25 cellular contexts compared by ENCODE assay signal in the genomic region with DNA sequence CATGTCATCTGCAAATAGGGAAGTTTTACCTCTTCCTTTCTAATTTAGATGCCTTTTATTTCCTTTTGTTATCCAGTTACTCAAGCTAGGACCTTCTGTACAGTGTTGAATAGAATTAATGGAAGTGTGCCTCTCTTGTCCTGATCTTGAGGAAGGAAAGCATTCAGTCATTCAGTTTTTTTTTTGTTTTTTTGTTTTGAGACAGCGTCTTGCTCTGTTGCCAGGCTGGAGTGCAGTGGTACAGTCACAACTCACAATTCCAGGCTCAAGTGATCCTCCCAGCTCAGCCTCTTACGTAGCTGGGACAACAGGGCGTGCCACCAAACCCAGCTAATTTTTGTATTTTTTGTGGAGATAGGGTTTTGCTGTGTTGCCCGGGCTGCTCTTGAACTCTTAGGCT.
"Had no signal": no experiment of that assay in that cellular context is flagged by ENCODE, and none has a peak within 500 bp of the region (broad histone marks: within the 10 kb centered on the region; RNA-seq: fewer than 3 reads in every experiment).

No MANE protein-coding gene starts in this region.

- DNase-seq: activated CD4-positive, alpha-beta memory T cell treated with anti-CD3 and anti-CD28 coated beads, Interleukin-2, amount 10 ng/mL, durations not matched to agents 7 days and 5 days; activated CD4-positive, alpha-beta T cell treated with anti-CD3 and anti-CD28 coated beads, Interleukin-2, amount 10 ng/mL, durations not matched to agents 24 days and 14 days; activated CD4-positive, CD25-positive, alpha-beta regulatory T cell treated with anti-CD3 and anti-CD28 coated beads, Interleukin-2, amount 50 U/mL, for 72 hours; activated CD8-positive, alpha-beta memory T cell treated with anti-CD3 and anti-CD28 coated beads, Interleukin-2, amount 50 U/mL, for 48 hours; activated gamma-delta T cell treated with Interleukin-2 at 50 U/mL for 16 hours; activated naive CD4-positive, alpha-beta T cell treated with anti-CD3 and anti-CD28 coated beads, Interleukin-2, amount 50 U/mL, for 16 hours; activated T-cell treated with anti-CD3 and anti-CD28 coated beads, Interleukin-2, amount 50 U/mL, for 4 hours; amniotic stem cell; brain microvascular endothelial cell; cortex of kidney; endodermal cell; glutamatergic neuron; stimulated activated CD4-positive, alpha-beta T cell treated with anti-CD3 and anti-CD28 coated beads, Interleukin-12 subunit alpha, Interleukin-12 subunit beta, amount 100 ng/mL, for 4 hours; stimulated activated CD4-positive, alpha-beta T cell treated with anti-CD3 and anti-CD28 coated beads, Interleukin-4, amount 100 ng/mL, for 1 hour; stimulated activated naive CD8-positive, alpha-beta T cell treated with anti-CD3 and anti-CD28 coated beads, Interleukin-15, Interleukin-2, amounts not matched to agents 100 U/mL and 50 U/mL, for 24 hours; T-helper 1 cell; T1000; testis; trophoblast cell had no signal

- H3K9me3 ChIP-seq: neutrophil, testis, vagina had no signal

- H3K27ac ChIP-seq: brain microvascular endothelial cell, epithelial cell of prostate, neutrophil, skin epidermis, testis, vagina had no signal

- ATAC-seq: activated T-cell treated with anti-CD3 and anti-CD28 coated beads, Interleukin-2, amount 50 U/mL, for 4 hours; activated T-helper 17 cell treated with anti-CD3 and anti-CD28 coated beads, Interleukin-2, amount 50 U/mL, for 72 hours; sciatic nerve; stimulated activated naive CD8-positive, alpha-beta T cell treated with anti-CD3 and anti-CD28 coated beads, Interleukin-15, Interleukin-2, amounts not matched to agents 100 U/mL and 50 U/mL, for 24 hours had no signal

- H3K4me3 ChIP-seq: skin epidermis, testis, vagina had no signal

- H3K4me1 ChIP-seq: testis had no signal

- H3K36me3 ChIP-seq: brain microvascular endothelial cell, neutrophil, vagina had no signal

- H3K27me3 ChIP-seq: brain microvascular endothelial cell, neutrophil, testis, vagina had no signal
